1 cellular context compared by ENCODE assay signal in the genomic region with DNA sequence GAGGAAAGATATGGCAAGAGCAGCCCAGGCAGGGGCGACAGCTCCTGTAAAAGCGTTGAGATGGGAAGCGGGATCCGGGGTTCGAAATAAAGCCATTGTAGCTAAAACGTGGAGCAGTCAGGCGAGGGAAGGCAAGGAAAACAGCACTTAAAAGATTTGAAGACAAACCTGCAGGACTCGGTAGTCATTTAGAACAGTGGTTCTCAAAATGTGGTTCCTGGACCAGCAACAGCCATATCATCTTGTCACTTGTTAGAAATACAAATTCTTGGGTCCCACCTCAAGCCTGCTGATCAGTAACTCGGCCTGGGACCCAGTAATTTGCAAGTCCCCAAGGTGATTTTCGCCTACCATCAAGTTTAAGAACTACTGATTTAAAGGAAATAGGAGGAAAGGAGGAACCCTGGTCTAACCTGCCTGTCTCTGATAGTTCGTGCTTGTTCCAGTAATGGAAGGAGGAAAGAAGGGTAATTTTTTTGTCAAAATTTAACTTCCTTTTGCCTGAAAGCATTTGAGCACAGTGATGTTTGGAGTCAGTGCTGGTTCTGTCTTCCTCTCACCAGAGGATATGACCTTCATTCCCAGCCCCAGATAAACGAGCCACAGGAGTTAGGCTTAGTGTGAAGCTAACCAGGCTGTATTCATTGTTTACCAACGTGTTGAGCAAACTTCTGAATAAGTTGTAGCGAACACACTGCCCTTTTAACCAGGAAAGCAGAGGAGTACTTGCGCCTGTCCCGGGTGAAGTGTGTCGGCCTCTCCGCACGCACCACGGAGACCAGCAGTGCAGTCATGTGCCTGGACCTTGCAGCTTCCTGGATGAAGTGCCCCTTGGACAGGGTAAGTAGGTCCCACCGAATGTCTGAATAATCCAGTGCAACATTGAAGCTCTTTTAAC.
TF ChIP-seq lines count a peak whose summit lies in the region.

No MANE protein-coding gene starts in this region.

TF ChIP-seq in HCT116, 20 proteins besides CTCF, POLR2A, EP300 and RAD21 (continued from another document):
- TF ChIP-seq ZFX (IDR thresholded peaks at IDR 0.05), result no peak
- TF ChIP-seq, protein P1, sequence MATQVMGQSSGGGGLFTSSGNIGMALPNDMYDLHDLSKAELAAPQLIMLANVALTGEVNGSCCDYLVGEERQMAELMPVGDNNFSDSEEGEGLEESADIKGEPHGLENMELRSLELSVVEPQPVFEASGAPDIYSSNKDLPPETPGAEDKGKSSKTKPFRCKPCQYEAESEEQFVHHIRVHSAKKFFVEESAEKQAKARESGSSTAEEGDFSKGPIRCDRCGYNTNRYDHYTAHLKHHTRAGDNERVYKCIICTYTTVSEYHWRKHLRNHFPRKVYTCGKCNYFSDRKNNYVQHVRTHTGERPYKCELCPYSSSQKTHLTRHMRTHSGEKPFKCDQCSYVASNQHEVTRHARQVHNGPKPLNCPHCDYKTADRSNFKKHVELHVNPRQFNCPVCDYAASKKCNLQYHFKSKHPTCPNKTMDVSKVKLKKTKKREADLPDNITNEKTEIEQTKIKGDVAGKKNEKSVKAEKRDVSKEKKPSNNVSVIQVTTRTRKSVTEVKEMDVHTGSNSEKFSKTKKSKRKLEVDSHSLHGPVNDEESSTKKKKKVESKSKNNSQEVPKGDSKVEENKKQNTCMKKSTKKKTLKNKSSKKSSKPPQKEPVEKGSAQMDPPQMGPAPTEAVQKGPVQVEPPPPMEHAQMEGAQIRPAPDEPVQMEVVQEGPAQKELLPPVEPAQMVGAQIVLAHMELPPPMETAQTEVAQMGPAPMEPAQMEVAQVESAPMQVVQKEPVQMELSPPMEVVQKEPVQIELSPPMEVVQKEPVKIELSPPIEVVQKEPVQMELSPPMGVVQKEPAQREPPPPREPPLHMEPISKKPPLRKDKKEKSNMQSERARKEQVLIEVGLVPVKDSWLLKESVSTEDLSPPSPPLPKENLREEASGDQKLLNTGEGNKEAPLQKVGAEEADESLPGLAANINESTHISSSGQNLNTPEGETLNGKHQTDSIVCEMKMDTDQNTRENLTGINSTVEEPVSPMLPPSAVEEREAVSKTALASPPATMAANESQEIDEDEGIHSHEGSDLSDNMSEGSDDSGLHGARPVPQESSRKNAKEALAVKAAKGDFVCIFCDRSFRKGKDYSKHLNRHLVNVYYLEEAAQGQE (IDR thresholded peaks at IDR 0.05; ENCODE audit: low read depth), result no peak
- no peak for TF ChIP-seq ZNF274 (IDR thresholded peaks at IDR 0.05; ENCODE audit: low read depth, low read length)
- no peak for TF ChIP-seq CEBPB (IDR thresholded peaks at IDR 0.05; ENCODE audit: low read depth)
